ENCODE assay signal across 27 cellular contexts in the genomic region with DNA sequence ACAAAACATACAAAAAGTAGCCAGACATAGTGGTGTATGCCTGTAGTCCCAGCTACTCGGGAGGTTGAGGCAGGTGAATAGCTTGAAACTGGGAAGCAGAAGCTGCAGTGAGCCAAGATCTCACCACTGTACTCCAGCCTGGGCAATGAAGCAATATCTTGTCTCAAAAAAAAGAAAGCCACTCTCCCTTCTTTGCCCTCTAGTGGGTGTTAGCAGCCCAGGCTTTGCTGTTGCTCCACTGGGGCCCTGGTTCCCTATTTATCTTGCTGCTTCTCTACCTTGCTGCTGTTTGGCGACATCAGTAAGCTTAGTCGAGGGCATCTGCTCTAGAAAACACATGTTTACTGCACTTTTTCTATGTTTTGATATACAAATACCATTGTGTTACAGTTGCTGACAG.
DNase-seq lines count a peak whose midpoint lies in the region; ATAC-seq, FAIRE-seq and TF ChIP-seq lines count a peak whose summit lies in the region.
"Had no signal": no experiment of that assay in that cellular context is flagged by ENCODE, and none has a peak within 500 bp of the region (broad histone marks: within the 10 kb centered on the region; RNA-seq: fewer than 3 reads in every experiment).

No MANE protein-coding gene starts in this region.

- H3K36me3 ChIP-seq in OCI-LY1 (ENCODE audit: insufficient read depth, low read length) (no peaks in the 10 kb centered on the region), H1 (ENCODE audit: control insufficient read depth in 2 of 4, insufficient read depth in 4 of 4, low read length in 3 of 4) (no peaks in the 10 kb centered on the region)
- H3K36me3 ChIP-seq: neutrophil, prostate gland had no signal

- H3K4me3 Mint-ChIP-seq in activated CD4-positive, alpha-beta T cell treated with anti-CD3 and anti-CD28 coated beads, Interleukin-2, amount 10 ng/mL, durations not matched to agents 7 days and 5 days: no peak overlapping the region
- H3K4me3 Mint-ChIP-seq: type B pancreatic cell had no signal

- peaks cover 2% of the 10 kb centered on the region for H3K27me3 Mint-ChIP-seq in activated CD4-positive, alpha-beta T cell treated with anti-CD3 and anti-CD28 coated beads, Interleukin-2, amount 10 ng/mL, durations not matched to agents 7 days and 5 days
- H3K27me3 Mint-ChIP-seq: type B pancreatic cell had no signal

- CTCF ChIA-PET in activated CD4-positive, alpha-beta T cell treated with anti-CD3 and anti-CD28 coated beads, Interleukin-2, amount 10 ng/mL, durations not matched to agents 7 days and 5 days (lab: Charles Lee): no interaction called here
- CTCF ChIA-PET in H1 (lab: Charles Lee; ENCODE audit: partially characterized antibody): interaction anchor here (1.0 to 1.6 kb wide), 3 partner anchors 14 to 164 kb away, joined by 3 to 4 read pairs (median 4); no protein-coding TSS in a partner anchor

- no peak overlapping the region for H3K27ac Mint-ChIP-seq in activated CD4-positive, alpha-beta T cell treated with anti-CD3 and anti-CD28 coated beads, Interleukin-2, amount 10 ng/mL, durations not matched to agents 7 days and 5 days
- H3K27ac Mint-ChIP-seq: activated T-helper 2 cell treated with anti-CD3 and anti-CD28 coated beads, Interferon-gamma antibody, Interleukin-2, Interleukin-4, amounts not matched to agents 10 μg/mL and 5 μg/mL and 100 μg/mL, durations not matched to agents 14 hours and 24 hours and 36 hours; type B pancreatic cell had no signal

- H3K36me3 Mint-ChIP-seq in activated CD4-positive, alpha-beta T cell treated with anti-CD3 and anti-CD28 coated beads, Interleukin-2, amount 10 ng/mL, durations not matched to agents 7 days and 5 days (ENCODE audit: low read depth): no peaks in the 10 kb centered on the region
- H3K36me3 Mint-ChIP-seq: type B pancreatic cell had no signal

- no peak overlapping the region for H3K27ac ChIP-seq in OCI-LY1 (ENCODE audit: low read depth, low read length, poor library complexity, severe bottlenecking)
- H3K27ac ChIP-seq in H1 (ENCODE audit: low read depth, low read length): no peak overlapping the region
- H3K27ac ChIP-seq: body of pancreas, neutrophil, prostate gland had no signal

- H4K5ac ChIP-seq in H1 (ENCODE audit: insufficient read length, low read depth, low read length): no peak overlapping the region

- H3K9ac ChIP-seq in OCI-LY1 (ENCODE audit: low read length) (no peak overlapping the region), H1 (replicated peaks in 1 of 4; ENCODE audit: extremely low read depth in 1 of 4, low read depth in 3 of 4, low read length in 3 of 4) (no peak overlapping the region)

- H2AK5ac ChIP-seq in H1 (ENCODE audit: low read depth, low read length): no peak overlapping the region

- no peaks in the 10 kb centered on the region for H3K9me3 Mint-ChIP-seq in activated CD4-positive, alpha-beta T cell treated with anti-CD3 and anti-CD28 coated beads, Interleukin-2, amount 10 ng/mL, durations not matched to agents 7 days and 5 days
- H3K9me3 Mint-ChIP-seq: activated T-helper 2 cell treated with anti-CD3 and anti-CD28 coated beads, Interferon-gamma antibody, Interleukin-2, Interleukin-4, amounts not matched to agents 10 μg/mL and 5 μg/mL and 100 μg/mL, durations not matched to agents 14 hours and 24 hours and 36 hours; type B pancreatic cell had no signal

- H2BK5ac ChIP-seq in H1 (ENCODE audit: low read depth, low read length): no peak overlapping the region

- H2BK15ac ChIP-seq in H1 (ENCODE audit: low read length): no peak overlapping the region

- H2AFZ ChIP-seq in OCI-LY1 (ENCODE audit: low read length) (no peak overlapping the region), H1 (ENCODE audit: low read length) (no peak overlapping the region)

- 74% methylated on average over 3 of the region's 3 CpGs; no CpG with 5 or more reads in 1 of the 2 experiments for WGBS in H1 (ENCODE audit: extremely low coverage in 1 of 2, insufficient coverage in 1 of 2, insufficient read length in 1 of 2, insufficient replicate concordance in 2 of 2, low coverage in 1 of 2, low lambda C conversion rate in 2 of 2, missing lambda C conversion rate in 1 of 2), 2 experiments

- H3K9me3 ChIP-seq in OCI-LY1 (ENCODE audit: low read length) (no peaks in the 10 kb centered on the region), H1 (ENCODE audit: insufficient read depth in 2 of 2, low read depth in 1 of 2, low read length in 1 of 2) (no peaks in the 10 kb centered on the region)
- H3K9me3 ChIP-seq: body of pancreas, neutrophil, prostate gland had no signal

- no peak for TF ChIP-seq POLR2A in H1 (IDR thresholded peaks at IDR 0.05; ENCODE audit: control extremely low read depth in 1 of 2, low read depth in 2 of 2, low read length in 2 of 2)

- no peak overlapping the region for H2BK12ac ChIP-seq in H1 (ENCODE audit: low read depth, low read length)

- H3K4me2 ChIP-seq in OCI-LY1 (ENCODE audit: low read length): no peak overlapping the region
- no peak overlapping the region for H3K4me2 ChIP-seq in H1 (ENCODE audit: insufficient read depth in 1 of 2, low read depth in 2 of 2, low read length in 2 of 2)

- FAIRE-seq in GM18507 (lab: Jason Lieb, UNC) (peak; percentile 42), H1 (lab: Jason Lieb, UNC) (no peak)
- FAIRE-seq: A204.1 had no signal

- no peak overlapping the region for H3K4ac ChIP-seq in H1 (replicated peaks; ENCODE audit: insufficient read length, low read depth, low read length)

- no peak overlapping the region for H3K14ac ChIP-seq in H1 (ENCODE audit: insufficient read length)

- H3K23ac ChIP-seq in H1 (ENCODE audit: insufficient read length): no peak overlapping the region

- no peaks in the 10 kb centered on the region for H3K27me3 ChIP-seq in OCI-LY1 (ENCODE audit: insufficient read depth, low read length)
- H3K27me3 ChIP-seq in H1 (replicated peaks in 1 of 4; ENCODE audit: control insufficient read depth in 3 of 4, extremely low read depth in 1 of 4, insufficient read depth in 3 of 4, low read length in 3 of 4): no peaks in the 10 kb centered on the region
- H3K27me3 ChIP-seq: body of pancreas, neutrophil had no signal

- POLR2A ChIA-PET in activated CD4-positive, alpha-beta T cell treated with anti-CD3 and anti-CD28 coated beads, Interleukin-2, amount 10 ng/mL, durations not matched to agents 7 days and 5 days (lab: Charles Lee): no interaction called here
- POLR2A ChIA-PET in H1 (lab: Charles Lee; ENCODE audit: partially characterized antibody): interaction anchor here (0.8 kb wide), 1 partner anchor 260 kb away, joined by 3 read pairs; no protein-coding TSS in a partner anchor

- no peaks in the 10 kb centered on the region; the same call in 1 of the 2 replicates for H3K23me2 ChIP-seq in H1 (ENCODE audit: low read depth, low read length)

- TF ChIP-seq CTCF in OCI-LY1 (IDR thresholded peaks at IDR 0.05; ENCODE audit: low read length) (peak; percentile 26; the same call in 1 of the 2 replicates), H1 (IDR thresholded peaks at IDR 0.05; ENCODE audit: control extremely low read depth in 1 of 3, insufficient read depth in 1 of 3, low read depth in 1 of 3, low read length in 3 of 3) (peak; percentile 11 to 43 (median 16); a peak in 3 of 4 replicates)

- peak; percentile 34 to 56; a peak in 3 of 4 replicates for TF ChIP-seq RAD21 in H1 (IDR thresholded peaks at IDR 0.05 in 1 of 2, conservative IDR thresholded peaks at IDR 0.05 in 1 of 2; ENCODE audit: low read depth in 2 of 2, low read length in 2 of 2)

- peaks cover 16% of the 10 kb centered on the region for H3K4me1 Mint-ChIP-seq in activated CD4-positive, alpha-beta T cell treated with anti-CD3 and anti-CD28 coated beads, Interleukin-2, amount 10 ng/mL, durations not matched to agents 7 days and 5 days

- no peak overlapping the region for H2BK120ac ChIP-seq in H1 (replicated peaks; ENCODE audit: low read depth, low read length)

- no peak overlapping the region for H3K18ac ChIP-seq in H1 (ENCODE audit: extremely low read depth, low read length)

- TF ChIP-seq EP300 in H1 (IDR thresholded peaks at IDR 0.05; ENCODE audit: borderline replicate concordance in 1 of 2, low read depth in 2 of 2, low read length in 2 of 2): no peak

- H3K4me3 ChIP-seq in OCI-LY1 (ENCODE audit: low read depth, low read length, poor library complexity, severe bottlenecking): no peak overlapping the region
- no peak overlapping the region for H3K4me3 ChIP-seq in H1 (ENCODE audit: extremely low read depth in 1 of 4, insufficient read depth in 2 of 4, low read depth in 3 of 4, low read length in 4 of 4)
- H3K4me3 ChIP-seq: body of pancreas, prostate gland had no signal

- H3F3A ChIP-seq in OCI-LY1 (ENCODE audit: insufficient read depth, low read length): no peaks in the 10 kb centered on the region

- no peak overlapping the region for H2BK20ac ChIP-seq in H1 (ENCODE audit: low read length)

- H4K20me1 ChIP-seq in OCI-LY1 (ENCODE audit: insufficient read depth, low read length): no peaks in the 10 kb centered on the region
- no peaks in the 10 kb centered on the region for H4K20me1 ChIP-seq in H1 (replicated peaks in 1 of 2; ENCODE audit: control insufficient read depth in 1 of 2, insufficient read depth in 2 of 2, low read length in 2 of 2)

- no peaks in the 10 kb centered on the region for H3K79me1 ChIP-seq in H1 (ENCODE audit: low read depth, low read length)

- H4K91ac ChIP-seq in H1 (replicated peaks; ENCODE audit: insufficient read length, low read length): no peak overlapping the region

- H3K4me1 ChIP-seq in OCI-LY1 (ENCODE audit: insufficient read depth, low read length, severe bottlenecking) (no peaks in the 10 kb centered on the region), H1 (replicated peaks in 1 of 4; ENCODE audit: control insufficient read depth in 3 of 4, insufficient read depth in 4 of 4, low read length in 3 of 4) (0 out of 7 replicates have a peak, but pooled peaks cover 0 to 3% (median under 1%) of the 10 kb centered on the region in 4 experiments)
- H3K4me1 ChIP-seq: body of pancreas, prostate gland had no signal

- peak; percentile 8 for DNase-seq in activated CD4-positive, alpha-beta T cell treated with anti-CD3 and anti-CD28 coated beads, Interleukin-2, amount 10 ng/mL, durations not matched to agents 7 days and 5 days
- DNase-seq in activated CD4-positive, alpha-beta T cell treated with anti-CD3 and anti-CD28 coated beads for 1 hour: no peak
- DNase-seq in GM18507 (ENCODE audit: extremely low spot score, insufficient read length, low read depth) (no peak), H1 (ENCODE audit: low read depth in 1 of 2, low spot score in 2 of 2) (no peak), C1 segment of cervical spinal cord (lab: John Stamatoyannopoulos, UW) (no peak), germinal center (ENCODE audit: low spot score) (no peak)
- DNase-seq: activated CD4-positive, CD25-positive, alpha-beta regulatory T cell; body of pancreas; DMS53; effector CD4-positive, alpha-beta T cell; foreskin melanocyte; GF-D8; Karpas-422; mesenchymal stem cell; NCI-H1092; NCI-H187 treated with DMSO at 0.1 percent for 48 hours; NCI-H2227 treated with DMSO at 0.1 percent for 48 hours; OCI-M1 had no signal

- ATAC-seq in HG02938 (IDR thresholded peaks at IDR 0.05; ENCODE audit: unreplicated experiment): no peak
- ATAC-seq: body of pancreas, esophagus mucosa, SK-N-SH treated with all-trans-retinoic acid at 6 μM for 48 hours had no signal

- no peaks in the 10 kb centered on the region for H3K79me2 ChIP-seq in OCI-LY1 (ENCODE audit: insufficient read depth, low read length)
- no peaks in the 10 kb centered on the region for H3K79me2 ChIP-seq in H1 (ENCODE audit: control insufficient read depth in 1 of 2, insufficient read depth in 2 of 2, low read length in 2 of 2)

- no peaks in the 10 kb centered on the region for H3K9me2 ChIP-seq in OCI-LY1 (ENCODE audit: low read depth, low read length)

- H4K8ac ChIP-seq in H1 (ENCODE audit: extremely low read depth, insufficient read depth, low read length): no peak overlapping the region

- no peak overlapping the region for H3K56ac ChIP-seq in H1 (replicated peaks; ENCODE audit: insufficient read length, low read depth, low read length)
